Comparison of ENCODE assay signal across 8 cellular contexts in genomic region chr13:114099191-114099590, GRCh38. TPM values are rescaled to one million over a fixed set of nuclear protein-coding genes. Genes with fewer than 3 reads are reported as not detected.
DNase-seq lines count a peak whose midpoint lies in the region; ATAC-seq, FAIRE-seq and TF ChIP-seq lines count a peak whose summit lies in the region.

No MANE protein-coding gene starts in this region.

- WGBS in pancreas, 2 donors: 43 to 57% methylated on average over 14 to 15 of the region's 15 CpGs

- no peaks in the 10 kb centered on the region for H3K27me3 Mint-ChIP-seq in activated CD8-positive, alpha-beta T cell treated with anti-CD3 and anti-CD28 coated beads for 36 hours
- H3K27me3 Mint-ChIP-seq in activated CD8-positive, alpha-beta T cell treated with anti-CD3 and anti-CD28 coated beads, Interleukin-2, amount 10 ng/mL, durations not matched to agents 7 days and 5 days (ENCODE audit: low read depth): no peaks in the 10 kb centered on the region

- DNase-seq in activated CD8-positive, alpha-beta T cell treated with anti-CD3 and anti-CD28 coated beads for 36 hours: no peak
- no peak for DNase-seq in activated CD8-positive, alpha-beta T cell treated with anti-CD3 and anti-CD28 coated beads, Interleukin-2, amount 10 ng/mL, durations not matched to agents 7 days and 5 days
- DNase-seq in SJSA1 (ENCODE audit: low read depth in 1 of 2, low spot score in 2 of 2) (peak; percentile 86 to 96), fibroblast of villous mesenchyme (ENCODE audit: low read depth) (peak; percentile 96), pancreas (peak in 5 of 6 donors; percentile 38 to 75 (median 52)), T-helper 1 cell (no peak)

- H3K36me3 ChIP-seq in SJSA1 (no peaks in the 10 kb centered on the region), pancreas (no peaks in the 10 kb centered on the region)

- no peak for TF ChIP-seq CTCF in activated CD8-positive, alpha-beta T cell treated with anti-CD3 and anti-CD28 coated beads for 36 hours (IDR thresholded peaks at IDR 0.05)
- TF ChIP-seq CTCF in fibroblast of villous mesenchyme (IDR thresholded peaks at IDR 0.05; ENCODE audit: insufficient read depth, low read depth, low read length) (no peak), pancreas (IDR thresholded peaks at IDR 0.05) (no peak)

- no peaks in the 10 kb centered on the region for H3K9me3 ChIP-seq in SJSA1 (replicated peaks)
- no peaks in the 10 kb centered on the region for H3K9me3 ChIP-seq in pancreas

- H3K9me3 Mint-ChIP-seq in activated CD8-positive, alpha-beta T cell treated with anti-CD3 and anti-CD28 coated beads for 36 hours: peaks cover 1% of the 10 kb centered on the region
- H3K9me3 Mint-ChIP-seq in activated CD8-positive, alpha-beta T cell treated with anti-CD3 and anti-CD28 coated beads, Interleukin-2, amount 10 ng/mL, durations not matched to agents 7 days and 5 days (ENCODE audit: insufficient read depth): peaks cover 2% of the 10 kb centered on the region

- no peak overlapping the region for H3K4me3 Mint-ChIP-seq in activated CD8-positive, alpha-beta T cell treated with anti-CD3 and anti-CD28 coated beads for 36 hours
- no peak overlapping the region for H3K4me3 Mint-ChIP-seq in activated CD8-positive, alpha-beta T cell treated with anti-CD3 and anti-CD28 coated beads, Interleukin-2, amount 10 ng/mL, durations not matched to agents 7 days and 5 days

- H3K27ac ChIP-seq in SJSA1: no peak overlapping the region
- H3K27ac ChIP-seq in pancreas: no peak overlapping the region

- no peak for ATAC-seq in activated CD8-positive, alpha-beta T cell treated with anti-CD3 and anti-CD28 coated beads for 36 hours
- ATAC-seq in activated CD8-positive, alpha-beta T cell treated with anti-CD3 and anti-CD28 coated beads, Interleukin-2, amount 10 ng/mL, durations not matched to agents 7 days and 5 days: no peak
- ATAC-seq in pancreas: peak in 3 of 4 donors; percentile 37 to 52 (median 49)
- ATAC-seq in GM21619 (IDR thresholded peaks at IDR 0.05; ENCODE audit: unreplicated experiment): no peak
- no peak for ATAC-seq in HG03097 (IDR thresholded peaks at IDR 0.05; ENCODE audit: low FRiP score, unreplicated experiment)

- H3K27me3 ChIP-seq in SJSA1 (replicated peaks) (no peaks in the 10 kb centered on the region), pancreas (no peaks in the 10 kb centered on the region)

- H3K36me3 Mint-ChIP-seq in activated CD8-positive, alpha-beta T cell treated with anti-CD3 and anti-CD28 coated beads for 36 hours (ENCODE audit: low read depth): peaks cover 10% of the 10 kb centered on the region
- peaks cover 28% of the 10 kb centered on the region for H3K36me3 Mint-ChIP-seq in activated CD8-positive, alpha-beta T cell treated with anti-CD3 and anti-CD28 coated beads, Interleukin-2, amount 10 ng/mL, durations not matched to agents 7 days and 5 days (ENCODE audit: low read depth)

- CTCF ChIA-PET in activated CD8-positive, alpha-beta T cell treated with anti-CD3 and anti-CD28 coated beads for 36 hours (lab: Charles Lee): no interaction called here
- CTCF ChIA-PET in activated CD8-positive, alpha-beta T cell treated with anti-CD3 and anti-CD28 coated beads, Interleukin-2, amount 10 ng/mL, durations not matched to agents 7 days and 5 days (lab: Charles Lee): no interaction called here

- intact Hi-C loops in activated CD8-positive, alpha-beta T cell treated with anti-CD3 and anti-CD28 coated beads for 36 hours (cut with micrococcal nuclease): no loop called here
- intact Hi-C loops in pancreas (cut with DNase I): no loop called here

- FAIRE-seq in pancreas (lab: Jason Lieb, UNC): no peak

- H3K4me1 ChIP-seq in SJSA1 (replicated peaks) (peaks cover 45% of the 10 kb centered on the region), pancreas (peaks cover 0 to 5% (median 4%) of the 10 kb centered on the region in 3 donors)

- peaks cover 64% of the 10 kb centered on the region for H3K4me1 Mint-ChIP-seq in activated CD8-positive, alpha-beta T cell treated with anti-CD3 and anti-CD28 coated beads for 36 hours (ENCODE audit: low read depth)
- H3K4me1 Mint-ChIP-seq in activated CD8-positive, alpha-beta T cell treated with anti-CD3 and anti-CD28 coated beads, Interleukin-2, amount 10 ng/mL, durations not matched to agents 7 days and 5 days (ENCODE audit: low read depth): peaks cover 11% of the 10 kb centered on the region

- POLR2A ChIA-PET in activated CD8-positive, alpha-beta T cell treated with anti-CD3 and anti-CD28 coated beads for 36 hours (lab: Charles Lee): interaction anchor here (0.6 kb wide), 1 partner anchor 29 kb away, joined by 3 read pairs; no protein-coding TSS in a partner anchor
- POLR2A ChIA-PET in activated CD8-positive, alpha-beta T cell treated with anti-CD3 and anti-CD28 coated beads, Interleukin-2, amount 10 ng/mL, durations not matched to agents 7 days and 5 days (lab: Charles Lee): no interaction called here

- peak overlapping the region; percentile 61 for H3K27ac Mint-ChIP-seq in activated CD8-positive, alpha-beta T cell treated with anti-CD3 and anti-CD28 coated beads for 36 hours
- no peak overlapping the region for H3K27ac Mint-ChIP-seq in activated CD8-positive, alpha-beta T cell treated with anti-CD3 and anti-CD28 coated beads, Interleukin-2, amount 10 ng/mL, durations not matched to agents 7 days and 5 days

- no peak overlapping the region for H3K4me3 ChIP-seq in SJSA1
- H3K4me3 ChIP-seq in fibroblast of villous mesenchyme (ENCODE audit: low read depth, low read length): no peak overlapping the region
- H3K4me3 ChIP-seq in pancreas: no peak overlapping the region

RNA-seq across cellular contexts. Expression of gene RASA3, which starts 33.2 kb away (rescaled TPM):
- total RNA-seq in activated CD8-positive, alpha-beta T cell treated with anti-CD3 and anti-CD28 coated beads for 36 hours: 10 to 100 TPM; 28.9 to 32.3 TPM
- total RNA-seq in activated CD8-positive, alpha-beta T cell treated with anti-CD3 and anti-CD28 coated beads, Interleukin-2, amount 10 ng/mL, durations not matched to agents 7 days and 5 days: 10 to 100 TPM; 36.9 to 39.3 TPM
- 17.2 and 19.8 TPM in 2 replicates for total RNA-seq in SJSA1 (2014; rRNA removed; shearing (Covaris generic))
- 34.1 and 41.6 TPM in 2 replicates for total RNA-seq in fibroblast of villous mesenchyme
- 10 to 100 TPM in 3 of 6 donors, 1 to 10 TPM in 3; 7.1 to 11.2 (median 10.1) TPM for total RNA-seq in pancreas
- 1 to 10 TPM; 5.7 to 6.5 TPM for polyA plus RNA-seq in pancreas

Comparison
In these comparisons a context has a peak if more than half of its experiments do, and no peak if none do; other contexts are left out.
1. ATAC-seq: peak in pancreas (3 of 4); none in activated CD8-positive, alpha-beta T cell treated with anti-CD3 and anti-CD28 coated beads for 36 hours (single experiment), activated CD8-positive, alpha-beta T cell treated with anti-CD3 and anti-CD28 coated beads, Interleukin-2, amount 10 ng/mL, durations not matched to agents 7 days and 5 days (single experiment), GM21619 (single experiment) and HG03097 (single experiment).
2. DNase-seq: peak in SJSA1 (2 of 2), fibroblast of villous mesenchyme (single experiment) and pancreas (5 of 6); none in activated CD8-positive, alpha-beta T cell treated with anti-CD3 and anti-CD28 coated beads for 36 hours (single experiment), activated CD8-positive, alpha-beta T cell treated with anti-CD3 and anti-CD28 coated beads, Interleukin-2, amount 10 ng/mL, durations not matched to agents 7 days and 5 days (single experiment) and T-helper 1 cell (0 of 5).